In genomic region chr11:10750838-10751580, GRCh38 we compare ENCODE assay signal across 1 cellular context.
TF ChIP-seq lines count a peak whose summit lies in the region.

CTR9 (plus strand) TSS chr11:10751246; CDS start chr11:10751413, 167 bp downstream.

TF ChIP-seq in HepG2, 621 proteins besides CTCF, POLR2A, EP300 and RAD21 (continued from another document and continues in another):
- no peak for TF ChIP-seq ZBTB39 (CRISPR knock-in tag; IDR thresholded peaks at IDR 0.05)
- 0 out of 2 replicates have a peak, but pooled peaks have one; percentile 89 for TF ChIP-seq ZNF737 (CRISPR knock-in tag; IDR thresholded peaks at IDR 0.05; ENCODE audit: borderline replicate concordance)
- TF ChIP-seq ZNF205 (CRISPR knock-in tag; IDR thresholded peaks at IDR 0.05): peak; percentile 83
- TF ChIP-seq ZNF775 (CRISPR knock-in tag; IDR thresholded peaks at IDR 0.05; ENCODE audit: borderline replicate concordance): no peak
- TF ChIP-seq ZBTB7B (CRISPR knock-in tag; IDR thresholded peaks at IDR 0.05): no peak; the same call in 1 of the 2 replicates
- peak; percentile 91; the same call in 1 of the 2 replicates for TF ChIP-seq REXO4 (CRISPR knock-in tag; IDR thresholded peaks at IDR 0.05; ENCODE audit: borderline replicate concordance)
- peak; percentile 75; the same call in 1 of the 2 replicates for TF ChIP-seq ETS1 (CRISPR knock-in tag; IDR thresholded peaks at IDR 0.05)
- 0 out of 2 replicates have a peak, but pooled peaks have one; percentile 74 for TF ChIP-seq ZNF333 (CRISPR knock-in tag; IDR thresholded peaks at IDR 0.05; ENCODE audit: borderline replicate concordance)
- TF ChIP-seq ZNF816 (CRISPR knock-in tag; IDR thresholded peaks at IDR 0.05; ENCODE audit: borderline replicate concordance): peak; percentile 48; the same call in 1 of the 2 replicates
- TF ChIP-seq ZNF280B (CRISPR knock-in tag; IDR thresholded peaks at IDR 0.05; ENCODE audit: borderline replicate concordance): no peak; the same call in 1 of the 2 replicates
- peak; percentile 94 for TF ChIP-seq ZNF253 (CRISPR knock-in tag; IDR thresholded peaks at IDR 0.05; ENCODE audit: borderline replicate concordance)
- no peak for TF ChIP-seq GPN1 (CRISPR knock-in tag; IDR thresholded peaks at IDR 0.05; ENCODE audit: borderline replicate concordance)
- TF ChIP-seq GLI4 (CRISPR knock-in tag; IDR thresholded peaks at IDR 0.05; ENCODE audit: borderline replicate concordance): peak; percentile 64; the same call in 1 of the 2 replicates
- TF ChIP-seq IRF1 (CRISPR knock-in tag; IDR thresholded peaks at IDR 0.05; ENCODE audit: low read depth): no peak
- TF ChIP-seq KLF16 (CRISPR knock-in tag; IDR thresholded peaks at IDR 0.05): peak in 1 of 2 experiments; percentile 91; a peak in 2 of 4 replicates
- TF ChIP-seq NCOA5 (CRISPR knock-in tag; IDR thresholded peaks at IDR 0.05): no peak
- TF ChIP-seq ZNF879 (CRISPR knock-in tag; IDR thresholded peaks at IDR 0.05): 0 out of 2 replicates have a peak, but pooled peaks have one; percentile 39
- TF ChIP-seq ZNF558 (CRISPR knock-in tag; IDR thresholded peaks at IDR 0.05; ENCODE audit: borderline replicate concordance): peak; percentile 96
- peak; percentile 38; the same call in 1 of the 2 replicates for TF ChIP-seq ISX (CRISPR knock-in tag; conservative IDR thresholded peaks at IDR 0.05)
- TF ChIP-seq PPARG (CRISPR knock-in tag; conservative IDR thresholded peaks at IDR 0.05): no peak
- peak; percentile 90 for TF ChIP-seq ZNF232 (CRISPR knock-in tag; IDR thresholded peaks at IDR 0.05; ENCODE audit: borderline replicate concordance)
- no peak for TF ChIP-seq NBN (conservative IDR thresholded peaks at IDR 0.05)
- TF ChIP-seq MTA3 (CRISPR knock-in tag; IDR thresholded peaks at IDR 0.05): no peak
- TF ChIP-seq ZGPAT (CRISPR knock-in tag; IDR thresholded peaks at IDR 0.05): peak; percentile 87
- peak; percentile 78; the same call in 1 of the 2 replicates for TF ChIP-seq ZNF335 (CRISPR knock-in tag; IDR thresholded peaks at IDR 0.05)
- no peak for TF ChIP-seq CENPX (CRISPR knock-in tag; IDR thresholded peaks at IDR 0.05)
- TF ChIP-seq ZNF317 (CRISPR knock-in tag; IDR thresholded peaks at IDR 0.05): peak; percentile 77; the same call in 1 of the 2 replicates
- TF ChIP-seq ZNF691 (CRISPR knock-in tag; IDR thresholded peaks at IDR 0.05; ENCODE audit: borderline replicate concordance, low read depth): peak; percentile 74; the same call in 1 of the 2 replicates
- TF ChIP-seq ZNF761 (CRISPR knock-in tag; conservative IDR thresholded peaks at IDR 0.05): peak; percentile 84; the same call in 1 of the 2 replicates
- TF ChIP-seq ADNP (CRISPR knock-in tag; IDR thresholded peaks at IDR 0.05): no peak
- TF ChIP-seq RBFOX2 (IDR thresholded peaks at IDR 0.05; ENCODE audit: low read depth, low read length): peak; percentile 97
- no peak; the same call in 1 of the 2 replicates for TF ChIP-seq SOX5 (CRISPR knock-in tag; IDR thresholded peaks at IDR 0.05; ENCODE audit: borderline replicate concordance)
- peak; percentile 52; the same call in 1 of the 2 replicates for TF ChIP-seq REPIN1 (CRISPR knock-in tag; IDR thresholded peaks at IDR 0.05; ENCODE audit: borderline replicate concordance, low read depth)
- no peak for TF ChIP-seq HNF4G (IDR thresholded peaks at IDR 0.05; ENCODE audit: borderline replicate concordance, low read depth, low read length)
- TF ChIP-seq HNF4G (CRISPR knock-in tag; IDR thresholded peaks at IDR 0.05; ENCODE audit: borderline replicate concordance, low read depth): 0 out of 2 replicates have a peak, but pooled peaks have one; percentile 35
- TF ChIP-seq MAX (IDR thresholded peaks at IDR 0.05): peak; percentile 95
- 0 out of 2 replicates have a peak, but pooled peaks have one; percentile 49 for TF ChIP-seq ZNF562 (CRISPR knock-in tag; IDR thresholded peaks at IDR 0.05; ENCODE audit: borderline replicate concordance)
- peak; percentile 25; the same call in 1 of the 2 replicates for TF ChIP-seq HNF4A (CRISPR knock-in tag; IDR thresholded peaks at IDR 0.05)
- TF ChIP-seq ZNF567 (CRISPR knock-in tag; IDR thresholded peaks at IDR 0.05; ENCODE audit: borderline replicate concordance): no peak; the same call in 1 of the 2 replicates
- TF ChIP-seq ZNF619 (CRISPR knock-in tag; IDR thresholded peaks at IDR 0.05): no peak
- no peak for TF ChIP-seq ZBTB14 (CRISPR knock-in tag; IDR thresholded peaks at IDR 0.05)
- peak; percentile 93; the same call in 1 of the 2 replicates for TF ChIP-seq ZNF580 (CRISPR knock-in tag; IDR thresholded peaks at IDR 0.05; ENCODE audit: borderline replicate concordance, low read depth)
- no peak for TF ChIP-seq FOXM1 (CRISPR knock-in tag; IDR thresholded peaks at IDR 0.05)
- TF ChIP-seq ZNF841 (CRISPR knock-in tag; IDR thresholded peaks at IDR 0.05; ENCODE audit: borderline replicate concordance): no peak
- TF ChIP-seq EHMT2 (IDR thresholded peaks at IDR 0.05; ENCODE audit: borderline replicate concordance, low read depth, low read length): peak; percentile 77; the same call in 1 of the 2 replicates
- TF ChIP-seq ZNF556 (CRISPR knock-in tag; IDR thresholded peaks at IDR 0.05; ENCODE audit: borderline replicate concordance): peak; percentile 67; the same call in 1 of the 2 replicates
- TF ChIP-seq ZNF20 (CRISPR knock-in tag; IDR thresholded peaks at IDR 0.05): 0 out of 2 replicates have a peak, but pooled peaks have one; percentile 21
- TF ChIP-seq ZNF160 (CRISPR knock-in tag; IDR thresholded peaks at IDR 0.05): peak; percentile 38; the same call in 1 of the 2 replicates
- TF ChIP-seq GZF1 (CRISPR knock-in tag; IDR thresholded peaks at IDR 0.05): no peak
- peak; percentile 93 for TF ChIP-seq HOXA3 (CRISPR knock-in tag; IDR thresholded peaks at IDR 0.05)
- TF ChIP-seq ZNF660 (CRISPR knock-in tag; IDR thresholded peaks at IDR 0.05; ENCODE audit: borderline replicate concordance, low read depth): no peak
- TF ChIP-seq ZKSCAN8 (CRISPR knock-in tag; IDR thresholded peaks at IDR 0.05; ENCODE audit: borderline replicate concordance): peak; percentile 77
- peak; percentile 64; the same call in 1 of the 2 replicates for TF ChIP-seq ZNF878 (CRISPR knock-in tag; IDR thresholded peaks at IDR 0.05)
- peak; percentile 79 for TF ChIP-seq ZFX (CRISPR knock-in tag; IDR thresholded peaks at IDR 0.05; ENCODE audit: low read depth)
- TF ChIP-seq SRY (CRISPR knock-in tag; IDR thresholded peaks at IDR 0.05): 0 out of 2 replicates have a peak, but pooled peaks have one; percentile 51
- TF ChIP-seq THAP11 (CRISPR knock-in tag; IDR thresholded peaks at IDR 0.05): peak; percentile 93
- TF ChIP-seq ZNF101 (CRISPR knock-in tag; IDR thresholded peaks at IDR 0.05; ENCODE audit: borderline replicate concordance, low read depth): no peak
- peak; percentile 58 for TF ChIP-seq ZNF777 (CRISPR knock-in tag; IDR thresholded peaks at IDR 0.05)
- TF ChIP-seq ZSCAN12 (CRISPR knock-in tag; IDR thresholded peaks at IDR 0.05): peak; percentile 80; the same call in 1 of the 2 replicates
- no peak for TF ChIP-seq TRIM22 (IDR thresholded peaks at IDR 0.05)
- TF ChIP-seq ZNF547 (CRISPR knock-in tag; IDR thresholded peaks at IDR 0.05): peak; percentile 78
